ENCODE assay signal across 8 cellular contexts in genomic region chr22:27919222-27919942, GRCh38. TPM values are rescaled to one million over a fixed set of nuclear protein-coding genes. Genes with fewer than 3 reads are reported as not detected.
DNase-seq lines count a peak whose midpoint lies in the region; ATAC-seq and TF ChIP-seq lines count a peak whose summit lies in the region.

Gene PITPNB (minus strand): TSS chr22:27919256. CDS start chr22:27919191, 65 bp downstream.

- peak within 1 kb of the TSS; percentile 97 for H3K27ac Mint-ChIP-seq in activated naive CD8-positive, alpha-beta T cell treated with anti-CD3 and anti-CD28 coated beads, Interleukin-2, amount 10 ng/mL, durations not matched to agents 7 days and 5 days
- peak within 1 kb of the TSS; percentile 99 for H3K27ac Mint-ChIP-seq in osteocyte (ENCODE audit: unreplicated experiment)

- peak within 1 kb of the TSS; percentile 93 for H3K4me3 ChIP-seq in GM12864 (ENCODE audit: low read depth, low read length)
- H3K4me3 ChIP-seq in SU-DHL-6 (ENCODE audit: insufficient read depth, low read length, poor library complexity, severe bottlenecking): peak within 1 kb of the TSS; percentile 71
- peak within 1 kb of the TSS; percentile 86 for H3K4me3 ChIP-seq in thoracic aorta

- peak within 1 kb of the TSS; percentile 84 for H3K4me2 ChIP-seq in SU-DHL-6 (ENCODE audit: low read depth, low read length, poor library complexity, severe bottlenecking)

- DNase-seq in GM12864 (ENCODE audit: low read depth): peak; percentile 88
- peak; percentile 93 to 96 (median 94) for DNase-seq in NCI-H1417 (lab: John Stamatoyannopoulos, UW)
- DNase-seq in activated naive CD8-positive, alpha-beta T cell treated with anti-CD3 and anti-CD28 coated beads, Interleukin-2, amount 10 ng/mL, durations not matched to agents 7 days and 5 days: peak; percentile 100
- DNase-seq in head of caudate nucleus: peak; percentile 76 to 98 (median 94)
- DNase-seq in osteocyte (ENCODE audit: extremely low spot score, unreplicated experiment): peak; percentile 100
- peak; percentile 82 for DNase-seq in thoracic aorta (ENCODE audit: low spot score)

- H3K27me3 ChIP-seq in SU-DHL-6 (ENCODE audit: low read length): no peaks in the 10 kb centered on the region
- H3K27me3 ChIP-seq in thoracic aorta (replicated peaks; ENCODE audit: insufficient read depth): no peaks in the 10 kb centered on the region

- peak within 1 kb of the TSS; percentile 98 for H3K4me3 Mint-ChIP-seq in activated naive CD8-positive, alpha-beta T cell treated with anti-CD3 and anti-CD28 coated beads, Interleukin-2, amount 10 ng/mL, durations not matched to agents 7 days and 5 days
- peak within 1 kb of the TSS; percentile 99 for H3K4me3 Mint-ChIP-seq in osteocyte (ENCODE audit: unreplicated experiment)

- TF ChIP-seq CTCF in GM12864 (IDR thresholded peaks at IDR 0.05; ENCODE audit: low read depth, low read length, missing control alignments): no peak
- no peak for TF ChIP-seq CTCF in SU-DHL-6 (IDR thresholded peaks at IDR 0.05; ENCODE audit: insufficient read depth, low read length, poor library complexity, severe bottlenecking)
- TF ChIP-seq CTCF in osteocyte (IDR thresholded peaks at IDR 0.05): no peak
- TF ChIP-seq CTCF in thoracic aorta (IDR thresholded peaks at IDR 0.05): no peak

- peaks cover 46% of the 10 kb centered on the region for H3K4me1 Mint-ChIP-seq in activated naive CD8-positive, alpha-beta T cell treated with anti-CD3 and anti-CD28 coated beads, Interleukin-2, amount 10 ng/mL, durations not matched to agents 7 days and 5 days
- peaks cover 52% of the 10 kb centered on the region for H3K4me1 Mint-ChIP-seq in osteocyte (ENCODE audit: unreplicated experiment)

- H4K20me1 ChIP-seq in SU-DHL-6 (ENCODE audit: low read depth, low read length): peaks cover 39% of the 10 kb centered on the region

- ATAC-seq in HG02759 (IDR thresholded peaks at IDR 0.05; ENCODE audit: unreplicated experiment) (peak; percentile 90), thoracic aorta (ENCODE audit: insufficient number of reproducible peaks, low FRiP score, low read depth) (peak; percentile 89)
- peak; percentile 93 for ATAC-seq in activated naive CD8-positive, alpha-beta T cell treated with anti-CD3 and anti-CD28 coated beads, Interleukin-2, amount 10 ng/mL, durations not matched to agents 7 days and 5 days (ENCODE audit: low read depth)

- H3F3A ChIP-seq in SU-DHL-6 (ENCODE audit: insufficient read depth): no peaks in the 10 kb centered on the region

- H3K27ac ChIP-seq in SU-DHL-6 (ENCODE audit: low read depth, low read length) (peak within 1 kb of the TSS; percentile 62), thoracic aorta (peak within 1 kb of the TSS; percentile 100)

- peaks cover 36 to 49% of the 10 kb centered on the region in 2 donors for H3K4me1 ChIP-seq in thoracic aorta (ENCODE audit: control insufficient read depth in 1 of 2, low read depth in 2 of 2)

- POLR2A ChIA-PET in activated naive CD8-positive, alpha-beta T cell treated with anti-CD3 and anti-CD28 coated beads, Interleukin-2, amount 10 ng/mL, durations not matched to agents 7 days and 5 days (lab: Charles Lee): interaction anchor here (0.6 to 2.2 kb wide), 11 partner anchors 15 to 1246 kb away, joined by 3 to 9 read pairs (median 3); no protein-coding TSS in a partner anchor

- no peaks in the 10 kb centered on the region for H3K27me3 Mint-ChIP-seq in activated naive CD8-positive, alpha-beta T cell treated with anti-CD3 and anti-CD28 coated beads, Interleukin-2, amount 10 ng/mL, durations not matched to agents 7 days and 5 days
- no peaks in the 10 kb centered on the region for H3K27me3 Mint-ChIP-seq in osteocyte (ENCODE audit: unreplicated experiment)

- peaks cover 23% of the 10 kb centered on the region for H3K36me3 Mint-ChIP-seq in activated naive CD8-positive, alpha-beta T cell treated with anti-CD3 and anti-CD28 coated beads, Interleukin-2, amount 10 ng/mL, durations not matched to agents 7 days and 5 days
- H3K36me3 Mint-ChIP-seq in osteocyte (ENCODE audit: unreplicated experiment): peaks cover 2% of the 10 kb centered on the region

- H3K9ac ChIP-seq in SU-DHL-6 (ENCODE audit: low read length): peak within 1 kb of the TSS; percentile 85

- H3K9me3 ChIP-seq in SU-DHL-6 (ENCODE audit: insufficient read depth, low read length) (no peaks in the 10 kb centered on the region), thoracic aorta (no peaks in the 10 kb centered on the region)

- intact Hi-C loops in head of caudate nucleus (cut with DNase I): loop anchor here (5.0 kb wide), 1 partner anchor 37 kb away; no protein-coding TSS in a partner anchor

- peaks cover 82% of the 10 kb centered on the region for H3K79me2 ChIP-seq in SU-DHL-6 (ENCODE audit: insufficient read depth, low read length)

- no peaks in the 10 kb centered on the region for H3K9me3 Mint-ChIP-seq in activated naive CD8-positive, alpha-beta T cell treated with anti-CD3 and anti-CD28 coated beads, Interleukin-2, amount 10 ng/mL, durations not matched to agents 7 days and 5 days
- H3K9me3 Mint-ChIP-seq in osteocyte (ENCODE audit: unreplicated experiment): no peaks in the 10 kb centered on the region

- peak within 1 kb of the TSS; percentile 38 for H2AFZ ChIP-seq in SU-DHL-6 (ENCODE audit: low read depth, low read length, severe bottlenecking)

- H3K36me3 ChIP-seq in SU-DHL-6 (ENCODE audit: low read length) (peaks cover 4% of the 10 kb centered on the region; the same call in 1 of the 2 replicates), thoracic aorta (no peaks in the 10 kb centered on the region)

- no peaks in the 10 kb centered on the region for H3K9me2 ChIP-seq in SU-DHL-6 (replicated peaks; ENCODE audit: insufficient read depth, low read length)

RNA-seq across cellular contexts. Expression of gene PITPNB, which starts in this region (rescaled TPM):
- 10 to 100 TPM; 73.3 to 78.4 TPM for total RNA-seq in activated naive CD8-positive, alpha-beta T cell treated with anti-CD3 and anti-CD28 coated beads, Interleukin-2, amount 10 ng/mL, durations not matched to agents 7 days and 5 days
- total RNA-seq in osteocyte (86.6 and 86.7 TPM in 2 replicates), thoracic aorta (100 to 1,000 TPM in 1 of 2 donors, 10 to 100 TPM in 1; 42.2 to 111 TPM)

Comparison
In these comparisons a context has a peak if more than half of its experiments do, and no peak if none do; other contexts are left out.
1. Peak in every context shown above with its lines: DNase-seq, ATAC-seq, H3K4me3 ChIP-seq and H3K27ac ChIP-seq.